9 cellular contexts compared by ENCODE assay signal in the genomic region with DNA sequence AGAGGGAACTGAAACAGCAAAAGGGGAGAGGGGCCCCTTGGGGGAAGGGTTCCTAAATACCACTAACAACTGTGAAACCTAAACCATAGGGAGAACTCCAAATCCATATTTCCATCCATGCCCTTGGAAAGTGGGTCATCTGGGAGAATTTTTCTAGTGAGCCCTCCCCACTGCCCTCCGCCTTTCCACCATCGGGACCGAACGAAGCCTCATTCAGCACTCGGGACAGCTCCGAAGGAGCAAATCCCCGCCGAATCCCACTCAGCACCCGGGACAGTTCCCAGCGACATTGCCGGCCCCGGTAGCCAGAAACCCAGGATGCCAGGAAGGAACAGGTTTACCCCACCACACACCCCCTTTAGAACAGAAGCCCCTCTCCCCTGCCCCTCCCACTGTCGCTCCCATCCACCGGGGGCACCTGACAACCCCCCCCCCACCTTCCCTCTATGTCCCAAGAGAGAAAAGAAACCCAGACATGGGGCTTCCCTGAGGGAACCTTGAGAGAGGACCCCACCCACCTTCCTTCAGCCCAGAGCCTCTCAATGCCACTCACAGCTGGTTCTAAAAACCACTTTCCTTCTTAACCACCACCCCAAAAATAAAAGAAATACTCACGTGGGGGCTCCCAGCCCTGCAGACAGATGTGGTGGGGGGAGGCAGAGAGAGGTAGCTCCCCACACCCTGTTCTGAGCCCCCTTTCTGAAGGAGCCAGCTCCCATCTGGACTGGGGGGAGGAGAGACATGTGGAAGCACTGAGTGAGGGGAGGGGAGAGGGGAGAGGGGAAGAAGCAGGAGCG. TPM values are rescaled to one million over a fixed set of nuclear protein-coding genes. Genes with fewer than 3 reads are reported as not detected.
DNase-seq lines count a peak whose midpoint lies in the region; ATAC-seq, FAIRE-seq and TF ChIP-seq lines count a peak whose summit lies in the region.
"Had no signal": no experiment of that assay in that cellular context is flagged by ENCODE, and none has a peak within 500 bp of the region (broad histone marks: within the 10 kb centered on the region; RNA-seq: fewer than 3 reads in every experiment).

No MANE protein-coding gene starts in this region.

- H3K27me3 Mint-ChIP-seq in HFFc6 (ENCODE audit: insufficient read depth), result peaks cover 21% of the 10 kb centered on the region
- peaks cover 36% of the 10 kb centered on the region for H3K27me3 Mint-ChIP-seq in WTC11 (ENCODE audit: low read depth)
- peaks cover 69% of the 10 kb centered on the region for H3K27me3 Mint-ChIP-seq in chondrocyte (ENCODE audit: low read depth)

- H3K4me3 Mint-ChIP-seq in HFFc6, result no peak overlapping the region
- no peak overlapping the region for H3K4me3 Mint-ChIP-seq in WTC11
- H3K4me3 Mint-ChIP-seq in chondrocyte (ENCODE audit: unreplicated experiment), result no peak overlapping the region

- H3K27me3 ChIP-seq in dorsolateral prefrontal cortex, result peaks cover 0 to 69% (median 12%) of the 10 kb centered on the region in 45 donors

- POLR2A ChIA-PET in A549 (lab: Yijun Ruan, JAX), result interaction anchor here (0.9 kb wide), 1 partner anchor 14 kb away, joined by 4 read pairs; no protein-coding TSS in a partner anchor
- POLR2A ChIA-PET in WTC11 (lab: Charles Lee), result interaction anchor here (0.7 kb wide), 1 partner anchor 82 kb away, joined by 3 read pairs; no protein-coding TSS in a partner anchor

- DNase-seq in A549 (ENCODE audit: low read depth in 1 of 2, low spot score in 1 of 2) (peak; percentile 38 to 67), HFFc6 (peak; percentile 43), WTC11 (ENCODE audit: low spot score) (peak; percentile 89), dorsolateral prefrontal cortex (no peak), midbrain (lab: John Stamatoyannopoulos, UW) (peak; percentile 46), superior temporal gyrus (ENCODE audit: extremely low spot score) (peak; percentile 34), SK-N-DZ (ENCODE audit: low spot score) (no peak), chondrocyte (ENCODE audit: low spot score) (no peak)

- ATAC-seq in A549 (peak; percentile 63 to 81), WTC11 (peak; percentile 50)

- H3K27ac Mint-ChIP-seq in HFFc6, result no peak overlapping the region
- H3K27ac Mint-ChIP-seq in WTC11, result no peak overlapping the region
- H3K27ac Mint-ChIP-seq in chondrocyte (ENCODE audit: unreplicated experiment), result no peak overlapping the region

- TF ChIP-seq CTCF in A549 (IDR thresholded peaks at IDR 0.05) (no peak), HFFc6 (IDR thresholded peaks at IDR 0.05) (no peak), WTC11 (IDR thresholded peaks at IDR 0.05) (no peak), dorsolateral prefrontal cortex (IDR thresholded peaks at IDR 0.05 in 54 of 56, conservative IDR thresholded peaks at IDR 0.05 in 2 of 56; ENCODE audit: low read depth in 1 of 56, partially characterized antibody in 56 of 56) (no peak), chondrocyte (IDR thresholded peaks at IDR 0.05) (no peak)

- peaks cover 6% of the 10 kb centered on the region; the same call in 1 of the 2 replicates for H3K36me3 Mint-ChIP-seq in HFFc6 (ENCODE audit: low read depth)
- no peaks in the 10 kb centered on the region for H3K36me3 Mint-ChIP-seq in WTC11
- peaks cover 3% of the 10 kb centered on the region for H3K36me3 Mint-ChIP-seq in chondrocyte (ENCODE audit: low read depth)

- no peaks in the 10 kb centered on the region for H3K9me3 Mint-ChIP-seq in HFFc6
- no peaks in the 10 kb centered on the region for H3K9me3 Mint-ChIP-seq in WTC11
- no peaks in the 10 kb centered on the region for H3K9me3 Mint-ChIP-seq in chondrocyte (ENCODE audit: low read depth)

- WGBS in A549 (ENCODE audit: missing lambda C conversion rate), result 2% methylated on average over 14 of the region's 16 CpGs

- H3K27ac ChIP-seq in A549 (no peak overlapping the region), dorsolateral prefrontal cortex (peak overlapping the region in 49 of 59 donors; percentile 27 to 97 (median 65))

- no peak for TF ChIP-seq EP300 in A549 (IDR thresholded peaks at IDR 0.05)

- CTCF ChIA-PET in A549 (lab: Yijun Ruan, JAX), result interaction anchor here (0.6 kb wide), 1 partner anchor 67 kb away, joined by 3 read pairs; no protein-coding TSS in a partner anchor
- CTCF ChIA-PET in WTC11 (lab: Charles Lee), result interaction anchor here (0.6 to 2.2 kb wide), 5 partner anchors 11 to 182 kb away, joined by 3 to 7 read pairs (median 4); no protein-coding TSS in a partner anchor

- TF ChIP-seq RAD21 in A549 (conservative IDR thresholded peaks at IDR 0.05 in 1 of 2, IDR thresholded peaks at IDR 0.05 in 1 of 2), result no peak

- no peak for FAIRE-seq in A549 (lab: Jason Lieb, UNC)
- FAIRE-seq: G401.6 had no signal

- no peaks in the 10 kb centered on the region for H3K9me3 ChIP-seq in A549

- no peak for TF ChIP-seq POLR2A in A549 (IDR thresholded peaks at IDR 0.05; ENCODE audit: low read length)

- H3K4me1 Mint-ChIP-seq in HFFc6 (ENCODE audit: low read depth) (peaks cover 6% of the 10 kb centered on the region), WTC11 (peaks cover 46% of the 10 kb centered on the region), chondrocyte (ENCODE audit: low read depth) (peaks cover 5% of the 10 kb centered on the region)

- H3K4me2 ChIP-seq in A549, result no peak overlapping the region

- intact Hi-C loops in dorsolateral prefrontal cortex (cut with DNase I), result loop anchor here (5.0 kb wide), 2 partner anchors 53 to 58 kb away; no protein-coding TSS in a partner anchor

- H3K4me1 ChIP-seq in A549, result 0 out of 3 replicates have a peak, but pooled peaks cover 1% of the 10 kb centered on the region

- H3K4me3 ChIP-seq in A549 (no peak overlapping the region), dorsolateral prefrontal cortex (peak overlapping the region in 53 of 59 donors; percentile 6 to 61 (median 41))

TF ChIP-seq in A549, 52 proteins besides CTCF, POLR2A, EP300 and RAD21 (continues in another document):
- TF ChIP-seq NPAS2 (CRISPR knock-in tag; IDR thresholded peaks at IDR 0.05; ENCODE audit: borderline replicate concordance) (no peak), FOSL2 (IDR thresholded peaks at IDR 0.05) (no peak), FOSL2 (CRISPR knock-in tag; IDR thresholded peaks at IDR 0.05) (no peak), TP53 (CRISPR knock-in tag; IDR thresholded peaks at IDR 0.05) (no peak), CBX8 (IDR thresholded peaks at IDR 0.05) (no peak)
- TF ChIP-seq, protein P1, sequence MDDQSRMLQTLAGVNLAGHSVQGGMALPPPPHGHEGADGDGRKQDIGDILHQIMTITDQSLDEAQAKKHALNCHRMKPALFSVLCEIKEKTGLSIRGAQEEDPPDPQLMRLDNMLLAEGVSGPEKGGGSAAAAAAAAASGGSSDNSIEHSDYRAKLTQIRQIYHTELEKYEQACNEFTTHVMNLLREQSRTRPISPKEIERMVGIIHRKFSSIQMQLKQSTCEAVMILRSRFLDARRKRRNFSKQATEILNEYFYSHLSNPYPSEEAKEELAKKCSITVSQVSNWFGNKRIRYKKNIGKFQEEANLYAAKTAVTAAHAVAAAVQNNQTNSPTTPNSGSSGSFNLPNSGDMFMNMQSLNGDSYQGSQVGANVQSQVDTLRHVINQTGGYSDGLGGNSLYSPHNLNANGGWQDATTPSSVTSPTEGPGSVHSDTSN (IDR thresholded peaks at IDR 0.05), result no peak

TF ChIP-seq in WTC11, 78 proteins besides CTCF, POLR2A, EP300 and RAD21 (continues in another document):
- TF ChIP-seq, protein P2, sequence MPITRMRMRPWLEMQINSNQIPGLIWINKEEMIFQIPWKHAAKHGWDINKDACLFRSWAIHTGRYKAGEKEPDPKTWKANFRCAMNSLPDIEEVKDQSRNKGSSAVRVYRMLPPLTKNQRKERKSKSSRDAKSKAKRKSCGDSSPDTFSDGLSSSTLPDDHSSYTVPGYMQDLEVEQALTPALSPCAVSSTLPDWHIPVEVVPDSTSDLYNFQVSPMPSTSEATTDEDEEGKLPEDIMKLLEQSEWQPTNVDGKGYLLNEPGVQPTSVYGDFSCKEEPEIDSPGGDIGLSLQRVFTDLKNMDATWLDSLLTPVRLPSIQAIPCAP (CRISPR knock-in tag; IDR thresholded peaks at IDR 0.05), result peak; percentile 96
- TF ChIP-seq, protein P3, sequence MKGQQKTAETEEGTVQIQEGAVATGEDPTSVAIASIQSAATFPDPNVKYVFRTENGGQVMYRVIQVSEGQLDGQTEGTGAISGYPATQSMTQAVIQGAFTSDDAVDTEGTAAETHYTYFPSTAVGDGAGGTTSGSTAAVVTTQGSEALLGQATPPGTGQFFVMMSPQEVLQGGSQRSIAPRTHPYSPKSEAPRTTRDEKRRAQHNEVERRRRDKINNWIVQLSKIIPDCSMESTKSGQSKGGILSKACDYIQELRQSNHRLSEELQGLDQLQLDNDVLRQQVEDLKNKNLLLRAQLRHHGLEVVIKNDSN (CRISPR knock-in tag; IDR thresholded peaks at IDR 0.05), result peak; percentile 87
- TF ChIP-seq, protein P4, sequence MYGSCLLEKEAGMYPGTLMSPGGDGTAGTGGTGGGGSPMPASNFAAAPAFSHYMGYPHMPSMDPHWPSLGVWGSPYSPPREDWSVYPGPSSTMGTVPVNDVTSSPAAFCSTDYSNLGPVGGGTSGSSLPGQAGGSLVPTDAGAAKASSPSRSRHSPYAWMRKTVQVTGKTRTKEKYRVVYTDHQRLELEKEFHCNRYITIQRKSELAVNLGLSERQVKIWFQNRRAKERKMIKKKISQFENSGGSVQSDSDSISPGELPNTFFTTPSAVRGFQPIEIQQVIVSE (CRISPR knock-in tag; IDR thresholded peaks at IDR 0.05; ENCODE audit: borderline replicate concordance), result no peak
- TF ChIP-seq NFE2L1 (CRISPR knock-in tag; IDR thresholded peaks at IDR 0.05), result peak; percentile 95

RNA-seq across cellular contexts. Expression of a gene that starts 4.5 kb away (rescaled TPM):
- polyA plus RNA-seq in A549 (2011; rRNA removed), result 0.03 TPM in 1 of 2 replicates, not detected in the other
- 0.05 and 0.06 TPM in 2 replicates for polyA plus RNA-seq in A549 (2012; cell fraction: cytosol; rRNA removed)
- 0.07 and 0.08 TPM in 2 replicates for polyA plus RNA-seq in A549 (2012; cell fraction: nucleus; rRNA removed)
- polyA plus RNA-seq in A549 (2017; fragmentation: RNase III; extraction: RNeasy Plus Mini Kit Qiagen cat#74134 plus additional on column Dnase treatment), result 0.04 to 0.07 TPM (median 0.05 TPM) in 3 replicates
- not detected in 2 replicates for polyA minus RNA-seq in A549 (2011; rRNA and poly(A)+ RNA removed)
- total RNA-seq in HFFc6 (2021; fragmentation: NEBNext Ultra II Directional; extraction: Animal tissue kit (Norgen Biotek cat#: 25700)), result under 1 TPM in 1 of 6 experiments, not detected in 5; 0.07 TPM
- 8.2 to 11.3 TPM (median 9.7 TPM) in 3 replicates for total RNA-seq in WTC11 (2021)
- 100 to 1,000 TPM in 107 of 120 experiments, 10 to 100 TPM in 13; 30.3 to 213 (median 129) TPM for total RNA-seq in dorsolateral prefrontal cortex
- polyA plus RNA-seq in SK-N-DZ (2014; cell fraction: cytosol; rRNA removed), result 2.6 and 3.8 TPM in 2 replicates
- 2.9 and 3.9 TPM in 2 replicates for polyA plus RNA-seq in SK-N-DZ (2014; cell fraction: nucleus; rRNA removed)
- total RNA-seq in chondrocyte, result 0.12 to 0.64 TPM (median 0.22 TPM) in 3 replicates

Comparison
In these comparisons a context has a peak if more than half of its experiments do, and no peak if none do; other contexts are left out.
1. DNase-seq: peak in A549 (2 of 2), HFFc6 (single experiment), WTC11 (single experiment), midbrain (single experiment) and superior temporal gyrus (single experiment); none in dorsolateral prefrontal cortex (0 of 10), SK-N-DZ (single experiment) and chondrocyte (single experiment).
2. H3K27ac ChIP-seq: peak in dorsolateral prefrontal cortex (49 of 59); none in A549 (0 of 2).